17 cellular contexts compared by ENCODE assay signal in genomic region chr3:80696280-80696679, GRCh38.
DNase-seq lines count a peak whose midpoint lies in the region; ATAC-seq and TF ChIP-seq lines count a peak whose summit lies in the region.
"Had no signal": no experiment of that assay in that cellular context is flagged by ENCODE, and none has a peak within 500 bp of the region (broad histone marks: within the 10 kb centered on the region; RNA-seq: fewer than 3 reads in every experiment).

No MANE protein-coding gene starts in this region.

- WGBS in esophagus muscularis mucosa: 74% methylated on average over 2 of the region's 2 CpGs

- peaks cover 3% of the 10 kb centered on the region for H3K9me3 Mint-ChIP-seq in activated naive CD8-positive, alpha-beta T cell treated with anti-CD3 and anti-CD28 coated beads, Interleukin-2, amount 50 U/mL, for 24 hours

- ATAC-seq in esophagus mucosa (peak; percentile 98), mucosa of descending colon (peak; percentile 98), GM18517 (IDR thresholded peaks at IDR 0.05; ENCODE audit: unreplicated experiment) (no peak), GM21737 (IDR thresholded peaks at IDR 0.05; ENCODE audit: unreplicated experiment) (no peak)
- ATAC-seq in activated naive CD8-positive, alpha-beta T cell treated with anti-CD3 and anti-CD28 coated beads, Interleukin-2, amount 50 U/mL, for 24 hours: no peak
- ATAC-seq: gastrocnemius medialis, Right ventricle myocardium inferior had no signal

- no peak overlapping the region for H3K27ac Mint-ChIP-seq in activated naive CD8-positive, alpha-beta T cell treated with anti-CD3 and anti-CD28 coated beads, Interleukin-2, amount 50 U/mL, for 24 hours
- H3K27ac Mint-ChIP-seq: naive B cell had no signal

- H3K9me3 ChIP-seq in mucosa of descending colon: no peaks in the 10 kb centered on the region
- H3K9me3 ChIP-seq in esophagus muscularis mucosa: no peaks in the 10 kb centered on the region
- H3K9me3 ChIP-seq: gastrocnemius medialis had no signal

- no peak overlapping the region for H3K4me3 Mint-ChIP-seq in activated naive CD8-positive, alpha-beta T cell treated with anti-CD3 and anti-CD28 coated beads, Interleukin-2, amount 50 U/mL, for 24 hours
- H3K4me3 Mint-ChIP-seq: naive B cell had no signal

- H3K4me1 ChIP-seq in mucosa of descending colon (ENCODE audit: low read depth) (no peaks in the 10 kb centered on the region), esophagus muscularis mucosa (no peaks in the 10 kb centered on the region)
- H3K4me1 ChIP-seq: gastrocnemius medialis had no signal

- H3K4me1 Mint-ChIP-seq in activated naive CD8-positive, alpha-beta T cell treated with anti-CD3 and anti-CD28 coated beads, Interleukin-2, amount 50 U/mL, for 24 hours: no peaks in the 10 kb centered on the region
- H3K4me1 Mint-ChIP-seq: naive B cell had no signal

- H3K36me3 ChIP-seq in mucosa of descending colon (ENCODE audit: low read depth) (no peaks in the 10 kb centered on the region), esophagus muscularis mucosa (no peaks in the 10 kb centered on the region)
- H3K36me3 ChIP-seq: gastrocnemius medialis had no signal

- no peaks in the 10 kb centered on the region for H3K36me3 Mint-ChIP-seq in activated naive CD8-positive, alpha-beta T cell treated with anti-CD3 and anti-CD28 coated beads, Interleukin-2, amount 50 U/mL, for 24 hours (ENCODE audit: low read depth)
- H3K36me3 Mint-ChIP-seq: naive B cell had no signal

- no peak for TF ChIP-seq CTCF in mucosa of descending colon (IDR thresholded peaks at IDR 0.05)
- TF ChIP-seq CTCF in esophagus muscularis mucosa (IDR thresholded peaks at IDR 0.05): no peak

- no peak for TF ChIP-seq EP300 in esophagus muscularis mucosa (IDR thresholded peaks at IDR 0.05)

- no peaks in the 10 kb centered on the region for H3K27me3 ChIP-seq in esophagus muscularis mucosa
- H3K27me3 ChIP-seq: gastrocnemius medialis had no signal

- TF ChIP-seq POLR2A in esophagus muscularis mucosa (IDR thresholded peaks at IDR 0.05; ENCODE audit: low read depth): no peak

- intact Hi-C loops in mucosa of descending colon (cut with DNase I, micrococcal nuclease): no loop called here
- intact Hi-C loops in esophagus muscularis mucosa (cut with DNase I): no loop called here

- H3K27me3 Mint-ChIP-seq in activated naive CD8-positive, alpha-beta T cell treated with anti-CD3 and anti-CD28 coated beads, Interleukin-2, amount 50 U/mL, for 24 hours: no peaks in the 10 kb centered on the region
- H3K27me3 Mint-ChIP-seq: naive B cell had no signal

- peak; percentile 19 for DNase-seq in ELF-1 (ENCODE audit: low read depth, low spot score)
- DNase-seq in NCI-H748 treated with DMSO at 0.1 percent for 48 hours (lab: John Stamatoyannopoulos, UW): peak; percentile 25
- peak in 1 of 3 donors; percentile 61 for DNase-seq in mucosa of descending colon
- DNase-seq in activated naive CD8-positive, alpha-beta T cell treated with anti-CD3 and anti-CD28 coated beads, Interleukin-2, amount 50 U/mL, for 24 hours: no peak
- DNase-seq in esophagus muscularis mucosa (ENCODE audit: extremely low spot score): no peak
- DNase-seq: activated effector memory CD4-positive, alpha-beta T cell treated with anti-CD3 and anti-CD28 coated beads, Interleukin-2, amount 50 U/mL, for 16 hours; effector CD4-positive, alpha-beta T cell; gastrocnemius medialis; naive B cell; NCI-H524 treated with DMSO at 0.1 percent for 48 hours; retina; stimulated activated CD4-positive, alpha-beta T cell treated with anti-CD3 and anti-CD28 coated beads, Interleukin-2, amount 100 ng/mL, for 48 hours; T-helper 9 cell had no signal

- no peak overlapping the region for H3K4me3 ChIP-seq in mucosa of descending colon
- no peak overlapping the region for H3K4me3 ChIP-seq in esophagus muscularis mucosa
- H3K4me3 ChIP-seq: gastrocnemius medialis had no signal

- H3K27ac ChIP-seq in esophagus muscularis mucosa (replicated peaks in 1 of 4): no peak overlapping the region
- H3K27ac ChIP-seq: gastrocnemius medialis had no signal

Comparison
In these comparisons a context has a peak if more than half of its experiments do, and no peak if none do; other contexts are left out.
1. DNase-seq: peak in ELF-1 (single experiment) and NCI-H748 treated with DMSO at 0.1 percent for 48 hours (single experiment); none in activated naive CD8-positive, alpha-beta T cell treated with anti-CD3 and anti-CD28 coated beads, Interleukin-2, amount 50 U/mL, for 24 hours (single experiment) and esophagus muscularis mucosa (single experiment).
2. ATAC-seq: peak in esophagus mucosa (single experiment) and mucosa of descending colon (single experiment); none in GM18517 (single experiment), activated naive CD8-positive, alpha-beta T cell treated with anti-CD3 and anti-CD28 coated beads, Interleukin-2, amount 50 U/mL, for 24 hours (single experiment) and GM21737 (single experiment).